12 cellular contexts compared by ENCODE assay signal in genomic region chr20:10115021-10115420, GRCh38.
DNase-seq lines count a peak whose midpoint lies in the region; ATAC-seq and TF ChIP-seq lines count a peak whose summit lies in the region.
"Had no signal": no experiment of that assay in that cellular context is flagged by ENCODE, and none has a peak within 500 bp of the region (broad histone marks: within the 10 kb centered on the region; RNA-seq: fewer than 3 reads in every experiment).

No MANE protein-coding gene starts in this region.

- no peak for TF ChIP-seq CTCF in astrocyte of the spinal cord (IDR thresholded peaks at IDR 0.05; ENCODE audit: low read depth, low read length)
- no peak for TF ChIP-seq CTCF in left lung (IDR thresholded peaks at IDR 0.05)
- TF ChIP-seq CTCF in GM10248 (IDR thresholded peaks at IDR 0.05; ENCODE audit: control extremely low read depth, extremely low read depth, low read depth, missing control alignments) = no peak

- CTCF ChIA-PET in GM10248 (lab: Yijun Ruan, JAX) = interaction anchor here (1.0 to 3.7 kb wide), 2 partner anchors 10 to 24 kb away, joined by 4 to 15 read pairs; no protein-coding TSS in a partner anchor

- DNase-seq in AG20443 (ENCODE audit: low spot score) (peak; percentile 35), LHCN-M2 (ENCODE audit: low read depth) (peak; percentile 69), astrocyte of the spinal cord (ENCODE audit: low read depth, low spot score) (peak; percentile 87), left lung (no peak), DMS153 treated with DMSO at 0.1 percent for 48 hours (lab: John Stamatoyannopoulos, UW; ENCODE audit: unreplicated experiment) (no peak), GM10248 (ENCODE audit: extremely low spot score) (no peak)
- no peak for DNase-seq in activated CD4-positive, alpha-beta T cell treated with anti-CD3 and anti-CD28 coated beads for 1 hour
- DNase-seq: activated CD8-positive, alpha-beta memory T cell treated with anti-CD3 and anti-CD28 coated beads for 24 hours; CD8-positive, alpha-beta memory T cell; naive thymus-derived CD8-positive, alpha-beta T cell had no signal

- POLR2A ChIA-PET in GM10248 (lab: Yijun Ruan, JAX) = no interaction called here

- no peaks in the 10 kb centered on the region for H3K27me3 ChIP-seq in left lung

- in situ Hi-C loops in astrocyte of the spinal cord (cut with HindIII; ENCODE audit: low sequenced_read_pairs) = no loop called here

- no peaks in the 10 kb centered on the region for H3K4me1 ChIP-seq in left lung

- H3K4me3 ChIP-seq in astrocyte of the spinal cord (ENCODE audit: low read depth, low read length) (no peak overlapping the region), left lung (no peak overlapping the region)

- H3K36me3 ChIP-seq in left lung = no peaks in the 10 kb centered on the region

- H3K9me3 ChIP-seq in left lung = no peaks in the 10 kb centered on the region

- peak; percentile 25 for ATAC-seq in left lung
- no peak for ATAC-seq in GM19395 (IDR thresholded peaks at IDR 0.05; ENCODE audit: unreplicated experiment)
- ATAC-seq: naive thymus-derived CD8-positive, alpha-beta T cell; Panc1 had no signal

- no peak overlapping the region for H3K27ac ChIP-seq in left lung

- intact Hi-C loops in left lung (cut with DNase I) = no loop called here

Comparison
In these comparisons a context has a peak if more than half of its experiments do, and no peak if none do; other contexts are left out.
1. DNase-seq: peak in AG20443 (single experiment), LHCN-M2 (single experiment) and astrocyte of the spinal cord (single experiment); none in left lung (0 of 2), activated CD4-positive, alpha-beta T cell treated with anti-CD3 and anti-CD28 coated beads for 1 hour (single experiment), DMS153 treated with DMSO at 0.1 percent for 48 hours (single experiment) and GM10248 (single experiment).